In the genomic region with DNA sequence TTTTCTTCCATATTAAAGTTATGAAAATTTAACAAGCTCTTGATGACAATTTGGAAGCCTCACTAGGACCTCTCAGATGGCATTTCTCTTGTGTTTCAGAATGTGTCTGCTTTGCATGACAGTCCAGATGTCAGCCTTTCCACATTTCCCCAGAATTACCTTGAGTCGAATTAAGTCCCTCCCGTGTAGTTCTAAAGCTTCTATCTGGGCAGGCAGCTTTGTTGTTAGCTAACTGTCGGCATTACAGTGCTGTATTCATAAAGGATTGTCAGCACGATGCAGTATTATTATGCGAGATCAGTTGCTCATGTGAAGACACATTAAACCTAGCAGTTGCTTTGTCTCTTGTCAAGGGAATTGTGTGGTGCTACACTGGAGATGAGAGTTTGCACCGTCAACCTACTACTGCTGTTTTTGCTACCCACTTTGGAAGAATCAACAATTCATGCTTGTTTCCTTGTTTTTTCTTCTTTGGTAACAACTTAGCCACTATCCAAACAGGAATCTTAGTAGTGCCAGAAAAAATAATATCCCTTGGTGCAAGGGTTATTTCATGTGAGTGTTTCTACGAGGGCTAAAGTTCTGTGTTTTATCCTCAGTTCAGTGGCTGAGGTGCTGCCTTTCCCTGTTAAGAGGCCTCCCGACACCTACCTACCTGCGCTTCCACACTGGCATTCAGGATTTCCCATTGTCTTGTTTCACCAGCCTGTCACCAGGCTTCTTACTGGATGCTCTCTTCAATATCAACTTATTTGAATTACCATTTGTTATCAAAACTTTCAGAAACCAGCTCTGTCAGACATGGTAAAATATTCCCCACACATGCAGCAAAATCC, we compare ENCODE assay signal across 23 cellular contexts.
"Had no signal": no experiment of that assay in that cellular context is flagged by ENCODE, and none has a peak within 500 bp of the region (broad histone marks: within the 10 kb centered on the region; RNA-seq: fewer than 3 reads in every experiment).

No MANE protein-coding gene starts in this region.

- H3K4me3 ChIP-seq: coronary artery, esophagus squamous epithelium, gastrocnemius medialis, lower lobe of right lung, prostate gland, right atrium auricular region, sigmoid colon, stomach, testis, tibial artery had no signal

- DNase-seq: dermis blood vessel endothelial cell; effector memory CD4-positive, alpha-beta T cell; esophagus squamous epithelium; gastrocnemius medialis; head of caudate nucleus; left ventricle myocardium superior; lower lobe of right lung; naive thymus-derived CD8-positive, alpha-beta T cell; nephron progenitor cell; sigmoid colon; stimulated activated CD4-positive, alpha-beta T cell treated with anti-CD3 and anti-CD28 coated beads, Interleukin-2, amount 100 ng/mL, for 24 hours; stimulated activated CD4-positive, alpha-beta T cell treated with anti-CD3 and anti-CD28 coated beads, Interleukin-4, amount 100 ng/mL, for 24 hours; stimulated activated naive CD4-positive, alpha-beta T cell treated with Interleukin-2 at 50 U/mL for 16 hours; stomach; testis; tibial artery had no signal

- FAIRE-seq: endothelial cell of umbilical vein, keratinocyte, urothelium cell line had no signal

- H3K4me1 ChIP-seq: esophagus squamous epithelium, gastrocnemius medialis, lower lobe of right lung, prostate gland, right atrium auricular region, sigmoid colon, stomach, testis, tibial artery had no signal

- H3K36me3 ChIP-seq: esophagus squamous epithelium, gastrocnemius medialis, lower lobe of right lung, prostate gland, right atrium auricular region, sigmoid colon, stomach, tibial artery had no signal

- H3K9me3 ChIP-seq: esophagus squamous epithelium, gastrocnemius medialis, lower lobe of right lung, prostate gland, right atrium auricular region, sigmoid colon, stomach, testis, tibial artery had no signal

- H3K27me3 ChIP-seq: esophagus squamous epithelium, gastrocnemius medialis, right atrium auricular region, sigmoid colon, stomach, testis, tibial artery had no signal

- ATAC-seq: gastrocnemius medialis; left ventricle myocardium superior; lower lobe of right lung; naive thymus-derived CD8-positive, alpha-beta T cell; stimulated activated effector memory CD8-positive, alpha-beta T cell treated with anti-CD3 and anti-CD28 coated beads, Interleukin-12 subunit alpha, Interleukin-12 subunit beta, amount 100 ng/mL, for 72 hours had no signal

- H3K27ac ChIP-seq: coronary artery, esophagus squamous epithelium, gastrocnemius medialis, lower lobe of right lung, prostate gland, right atrium auricular region, sigmoid colon, stomach, testis, tibial artery had no signal
